In the genomic region with DNA sequence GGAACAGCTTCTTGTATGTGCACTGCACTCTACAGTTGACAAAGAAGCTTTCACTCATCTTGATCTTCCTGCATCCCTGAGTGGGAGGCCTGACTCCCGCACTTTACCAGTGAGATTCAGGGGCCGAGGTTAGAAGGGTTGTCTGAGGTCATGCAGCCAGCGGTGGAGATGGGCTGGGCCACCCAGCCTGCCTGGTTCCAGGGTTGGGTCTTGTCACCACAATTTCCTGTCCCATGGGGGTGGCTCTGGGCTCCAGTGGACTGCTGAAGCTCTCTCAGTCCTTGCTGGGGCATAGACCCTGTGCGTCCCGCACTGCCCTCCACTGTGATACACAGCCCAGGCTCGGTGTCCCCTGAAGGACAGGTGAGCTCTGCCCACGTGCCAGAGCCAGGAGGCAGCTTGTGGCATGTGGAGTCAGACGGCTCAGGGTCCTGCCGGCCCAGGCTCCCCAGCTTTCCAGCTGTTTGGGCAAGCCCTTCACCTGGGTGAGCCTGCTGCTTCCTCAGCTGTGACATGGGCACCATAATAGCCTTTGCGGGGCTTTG, we compare ENCODE assay signal across 27 cellular contexts. TPM values are rescaled to one million over a fixed set of nuclear protein-coding genes. Genes with fewer than 3 reads are reported as not detected.
"Had no signal": no experiment of that assay in that cellular context is flagged by ENCODE, and none has a peak within 500 bp of the region (broad histone marks: within the 10 kb centered on the region; RNA-seq: fewer than 3 reads in every experiment).

No MANE protein-coding gene starts in this region.

- H3K4me3 ChIP-seq: adrenal gland had no signal

- FAIRE-seq: RCC 7860 had no signal

- DNase-seq: activated CD4-positive, alpha-beta T cell treated with anti-CD3 and anti-CD28 coated beads for 1 hour; activated CD4-positive, alpha-beta T cell treated with anti-CD3 and anti-CD28 coated beads, Interleukin-2, amount 10 ng/mL, durations not matched to agents 24 days and 14 days; activated CD4-positive, alpha-beta T cell treated with anti-CD3 and anti-CD28 coated beads, Interleukin-2, amount 50 U/mL, for 48 hours; activated gamma-delta T cell; activated naive CD4-positive, alpha-beta T cell treated with anti-CD3 and anti-CD28 coated beads for 36 hours; activated T-cell treated with anti-CD3 and anti-CD28 coated beads for 4 hours; activated T-cell treated with anti-CD3 and anti-CD28 coated beads, Interleukin-2, amount 50 U/mL, for 48 hours; adrenal gland; anterior cingulate cortex; caudate nucleus; KG1; NCI-H1092 treated with DMSO at 0.1 percent for 48 hours; NCI-H1436; NCI-H1694 treated with DMSO at 0.1 percent for 48 hours; NCI-H2081; NCI-H446; PC-3; SIG-M5; T-cell had no signal

- ATAC-seq: activated T-helper 17 cell treated with anti-CD3 and anti-CD28 coated beads, Interleukin-2, amount 50 U/mL, for 72 hours; PC-3; T-cell; WTC11 had no signal

- H3K36me3 Mint-ChIP-seq: IgD-negative memory B cell, T-cell had no signal

- H3K4me1 ChIP-seq: adrenal gland had no signal

- H3K27me3 Mint-ChIP-seq: activated CD4-positive, alpha-beta T cell treated with anti-CD3 and anti-CD28 coated beads, Interleukin-2, amount 10 ng/mL, durations not matched to agents 24 days and 14 days; activated naive CD8-positive, alpha-beta T cell; activated T-helper 17 cell treated with anti-CD3 and anti-CD28 coated beads, Interleukin-2, amount 50 U/mL, for 72 hours; IgD-negative memory B cell; T-cell had no signal

- H3K4me3 Mint-ChIP-seq: activated CD4-positive, alpha-beta T cell treated with anti-CD3 and anti-CD28 coated beads, Interleukin-2, amount 10 ng/mL, durations not matched to agents 24 days and 14 days; activated naive CD4-positive, alpha-beta T cell treated with anti-CD3 and anti-CD28 coated beads for 36 hours; activated naive CD8-positive, alpha-beta T cell; activated T-helper 17 cell treated with anti-CD3 and anti-CD28 coated beads, Interleukin-2, amount 50 U/mL, for 72 hours; IgD-negative memory B cell; T-cell; WTC11 had no signal

- H3K4me1 Mint-ChIP-seq: activated CD4-positive, alpha-beta T cell treated with anti-CD3 and anti-CD28 coated beads, Interleukin-2, amount 10 ng/mL, durations not matched to agents 24 days and 14 days; activated T-helper 17 cell treated with anti-CD3 and anti-CD28 coated beads, Interleukin-2, amount 50 U/mL, for 72 hours had no signal

- H3K27ac Mint-ChIP-seq: activated CD4-positive, alpha-beta T cell treated with anti-CD3 and anti-CD28 coated beads, Interleukin-2, amount 10 ng/mL, durations not matched to agents 24 days and 14 days; activated naive CD4-positive, alpha-beta T cell treated with anti-CD3 and anti-CD28 coated beads for 36 hours; activated naive CD8-positive, alpha-beta T cell; activated T-helper 17 cell treated with anti-CD3 and anti-CD28 coated beads, Interleukin-2, amount 50 U/mL, for 72 hours; IgD-negative memory B cell; T-cell; WTC11 had no signal

- H3K9me3 Mint-ChIP-seq: activated CD4-positive, alpha-beta T cell treated with anti-CD3 and anti-CD28 coated beads, Interleukin-2, amount 10 ng/mL, durations not matched to agents 24 days and 14 days; activated naive CD4-positive, alpha-beta T cell treated with anti-CD3 and anti-CD28 coated beads for 36 hours; activated T-helper 17 cell treated with anti-CD3 and anti-CD28 coated beads, Interleukin-2, amount 50 U/mL, for 72 hours; IgD-negative memory B cell; T-cell; WTC11 had no signal

- H3K9me3 ChIP-seq: adrenal gland had no signal

- H3K27ac ChIP-seq: adrenal gland had no signal

- H3K27me3 ChIP-seq: adrenal gland had no signal

RNA-seq across cellular contexts. Expression of a gene that starts 6.9 kb away (rescaled TPM):
- total RNA-seq: activated naive CD4-positive, alpha-beta T cell treated with anti-CD3 and anti-CD28 coated beads for 36 hours had no signal
- polyA plus RNA-seq: IgD-negative memory B cell had no signal

RNA-seq across cellular contexts. Expression of a gene that starts 18.5 kb away (rescaled TPM):
- total RNA-seq: activated CD4-positive, alpha-beta T cell treated with anti-CD3 and anti-CD28 coated beads, Interleukin-2, amount 10 ng/mL, durations not matched to agents 24 days and 14 days; activated CD8-positive, alpha-beta memory T cell treated with anti-CD3 and anti-CD28 coated beads for 36 hours; activated naive CD4-positive, alpha-beta T cell treated with anti-CD3 and anti-CD28 coated beads for 36 hours; activated T-helper 17 cell treated with anti-CD3 and anti-CD28 coated beads, Interleukin-2, amount 50 U/mL, for 72 hours; MCF 10A; PC-3; T-helper 2 cell treated with Interferon-gamma antibody and Interleukin-4, amounts not matched to agents 100 ng/mL and 5 ng/mL, for 36 hours; WTC11 had no signal
- polyA plus RNA-seq: IgD-negative memory B cell had no signal
